Comparison of ENCODE assay signal across 24 cellular contexts in the genomic region with DNA sequence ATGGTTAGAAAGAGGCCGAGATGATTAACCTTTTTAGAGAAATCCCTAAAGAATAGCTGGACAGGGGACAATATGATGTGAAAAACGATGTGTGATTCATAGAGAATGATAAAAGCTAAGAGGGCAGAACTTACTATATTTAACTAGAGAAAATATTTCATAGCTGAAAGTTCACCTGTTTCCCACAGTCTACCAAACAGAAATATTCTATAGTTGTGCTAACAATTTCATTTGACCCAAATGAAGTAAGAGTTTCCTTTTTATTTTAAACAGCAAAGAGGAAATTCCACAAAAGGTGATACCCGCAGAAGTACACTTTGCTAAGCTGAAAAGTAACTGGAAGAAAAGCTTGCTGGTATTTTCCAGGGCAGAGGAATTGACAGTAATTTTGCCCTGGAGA. TPM values are rescaled to one million over a fixed set of nuclear protein-coding genes. Genes with fewer than 3 reads are reported as not detected.
"Had no signal": no experiment of that assay in that cellular context is flagged by ENCODE, and none has a peak within 500 bp of the region (broad histone marks: within the 10 kb centered on the region; RNA-seq: fewer than 3 reads in every experiment).

No MANE protein-coding gene starts in this region.

- H3K4me3 ChIP-seq: coronary artery, esophagus muscularis mucosa, gastrocnemius medialis, heart right ventricle, left lung, lower lobe of right lung, mucosa of descending colon had no signal

- H3K4me1 ChIP-seq: esophagus muscularis mucosa, gastrocnemius medialis, heart right ventricle, left lung, lower lobe of right lung had no signal

- ATAC-seq: effector memory CD8-positive, alpha-beta T cell; foreskin keratinocyte; gastrocnemius medialis; heart right ventricle; left cardiac atrium; left lung; left ventricle myocardium superior; lower lobe of right lung; mucosa of descending colon had no signal

- H3K9me3 Mint-ChIP-seq: effector memory CD8-positive, alpha-beta T cell had no signal

- DNase-seq: dermis blood vessel endothelial cell; effector CD8-positive, alpha-beta T cell; effector memory CD8-positive, alpha-beta T cell; endodermal cell; foreskin keratinocyte; gastrocnemius medialis; glutamatergic neuron; head of caudate nucleus; heart right ventricle; hippocampal formation; left cardiac atrium; left lung; left ventricle myocardium superior; lower lobe of right lung; mesenchymal stem cell; mucosa of descending colon; naive B cell had no signal

- H3K27me3 ChIP-seq: esophagus muscularis mucosa, foreskin keratinocyte, gastrocnemius medialis, heart right ventricle, left lung had no signal

- FAIRE-seq: colon, keratinocyte had no signal

- H3K4me3 Mint-ChIP-seq: effector memory CD8-positive, alpha-beta T cell; endodermal cell; mesothelial cell of epicardium; naive B cell had no signal

- H3K9me3 ChIP-seq: esophagus muscularis mucosa, gastrocnemius medialis, heart right ventricle, left lung, lower lobe of right lung, mucosa of descending colon had no signal

- H3K27ac Mint-ChIP-seq: effector memory CD8-positive, alpha-beta T cell; mesothelial cell of epicardium; naive B cell had no signal

- H3K36me3 ChIP-seq: gastrocnemius medialis had no signal

- H3K27me3 Mint-ChIP-seq: effector memory CD8-positive, alpha-beta T cell; naive B cell had no signal

- H3K27ac ChIP-seq: coronary artery, esophagus muscularis mucosa, foreskin keratinocyte, gastrocnemius medialis, heart right ventricle, left lung, lower lobe of right lung had no signal

- H3K4me1 Mint-ChIP-seq: endodermal cell, naive B cell had no signal

RNA-seq across cellular contexts. Expression of a gene that starts 52.1 kb away (rescaled TPM):
- total RNA-seq: epithelial cell of proximal tubule, foreskin keratinocyte, glomerular endothelial cell had no signal
